7 cellular contexts compared by ENCODE assay signal in genomic region chr7:39013049-39013939, GRCh38. TPM values are rescaled to one million over a fixed set of nuclear protein-coding genes. Genes with fewer than 3 reads are reported as not detected.
"Had no signal": no experiment of that assay in that cellular context is flagged by ENCODE, and none has a peak within 500 bp of the region (broad histone marks: within the 10 kb centered on the region; RNA-seq: fewer than 3 reads in every experiment).

No MANE protein-coding gene starts in this region.

RNA-seq across cellular contexts. Expression of gene POU6F2, which starts 35.6 kb away (rescaled TPM):
- total RNA-seq: activated CD4-positive, alpha-beta memory T cell treated with anti-CD3 and anti-CD28 coated beads for 36 hours; activated T-helper 1 cell treated with anti-CD3 and anti-CD28 coated beads, Interleukin-12 subunit alpha, Interleukin-12 subunit beta, Interleukin-2, Interleukin-4 antibody, amounts not matched to agents 30 ng/mL and 10 ng/mL and 1 ng/mL, durations not matched to agents 14 hours and 24 hours and 36 hours; dermis blood vessel endothelial cell; glomerular endothelial cell; left ventricle myocardium superior; renal cortical epithelial cell; sigmoid colon had no signal
